In genomic region chr9:128127990-128128835, GRCh38 we compare ENCODE assay signal across 1 cellular context.
TF ChIP-seq lines count a peak whose summit lies in the region.

No MANE protein-coding gene starts in this region.

TF ChIP-seq in K562, 482 proteins besides CTCF, POLR2A, EP300 and RAD21 (continued from another document and continues in another):
- TF ChIP-seq RNF219 (CRISPR knock-in tag; IDR thresholded peaks at IDR 0.05) (no peak), POU5F1 (IDR thresholded peaks at IDR 0.05; ENCODE audit: borderline replicate concordance, low read depth, low read length, partially characterized antibody) (no peak), DNMT1 (IDR thresholded peaks at IDR 0.05) (no peak), RBM39 (optimal IDR thresholded peaks at IDR 0.05; ENCODE audit: low read depth, low read length) (no peak), ETS2 (tag; IDR thresholded peaks at IDR 0.05; ENCODE audit: borderline replicate concordance, poor library complexity, severe bottlenecking) (no peak), POLR2AphosphoS2 (IDR thresholded peaks at IDR 0.05; ENCODE audit: low read length) (no peak), XRCC4 (IDR thresholded peaks at IDR 0.05; ENCODE audit: extremely low read depth, insufficient read depth, insufficient read length) (no peak), SIN3B (IDR thresholded peaks at IDR 0.05; ENCODE audit: low read depth) (0 out of 2 replicates have a peak, but pooled peaks have one; percentile 43), NCOA2 (IDR thresholded peaks at IDR 0.05; ENCODE audit: partially characterized antibody in 2 of 2) (peak in 1 of 2 experiments; percentile 97), POLR3A (IDR thresholded peaks at IDR 0.05; ENCODE audit: borderline replicate concordance, extremely low read depth, insufficient read depth, insufficient read length) (no peak), SMARCA4 (IDR thresholded peaks at IDR 0.05) (no peak), PRPF4 (IDR thresholded peaks at IDR 0.05; ENCODE audit: insufficient read depth, low read depth, low read length, poor library complexity, severe bottlenecking) (peak; percentile 5), CHCHD3 (CRISPR knock-in tag; IDR thresholded peaks at IDR 0.05) (no peak), NUFIP1 (IDR thresholded peaks at IDR 0.05; ENCODE audit: partially characterized antibody) (no peak), CREB3L1 (IDR thresholded peaks at IDR 0.05; ENCODE audit: borderline replicate concordance, low read depth) (no peak), ZNF696 (CRISPR knock-in tag; conservative IDR thresholded peaks at IDR 0.05) (no peak), FOXK1 (CRISPR knock-in tag; IDR thresholded peaks at IDR 0.05; ENCODE audit: borderline replicate concordance) (peak; percentile 58; the same call in 1 of the 2 replicates), ZNF561 (CRISPR knock-in tag; conservative IDR thresholded peaks at IDR 0.05) (no peak), ATF1 (CRISPR knock-in tag; IDR thresholded peaks at IDR 0.05) (no peak), ATF1 (tag; IDR thresholded peaks at IDR 0.05) (peak; percentile 58), TARDBP (IDR thresholded peaks at IDR 0.05) (no peak), YBX1 (IDR thresholded peaks at IDR 0.05) (no peak), KLF6 (CRISPR knock-in tag; IDR thresholded peaks at IDR 0.05; ENCODE audit: borderline replicate concordance) (no peak), SLC30A9 (CRISPR knock-in tag; IDR thresholded peaks at IDR 0.05) (no peak), TBP (optimal IDR thresholded peaks at IDR 0.05; ENCODE audit: low read depth, low read length) (peak; percentile 23), ZC3H8 (IDR thresholded peaks at IDR 0.05) (no peak), CXXC5 (CRISPR knock-in tag; IDR thresholded peaks at IDR 0.05) (peak; percentile 53), GABPA (tag; conservative IDR thresholded peaks at IDR 0.05; ENCODE audit: low read depth) (peak; percentile 91), HNRNPH1 (optimal IDR thresholded peaks at IDR 0.05; ENCODE audit: low read depth, low read length) (no peak), TAL1 (IDR thresholded peaks at IDR 0.05) (peak; percentile 28; the same call in 1 of the 2 replicates), BACH1 (tag; IDR thresholded peaks at IDR 0.05) (no peak), SRSF1 (IDR thresholded peaks at IDR 0.05; ENCODE audit: low read depth, low read length) (no peak), TSHZ1 (CRISPR knock-in tag; IDR thresholded peaks at IDR 0.05) (no peak), SREBF2 (CRISPR knock-in tag; IDR thresholded peaks at IDR 0.05) (no peak), ZNF146 (CRISPR knock-in tag; IDR thresholded peaks at IDR 0.05; ENCODE audit: unreplicated experiment) (no peak), MAFF (IDR thresholded peaks at IDR 0.05; ENCODE audit: low read length) (no peak), HNRNPL (IDR thresholded peaks at IDR 0.05; ENCODE audit: low read depth, low read length) (0 out of 2 replicates have a peak, but pooled peaks have one; percentile 9), ZNF24 (IDR thresholded peaks at IDR 0.05) (no peak)
- TF ChIP-seq, protein P1, sequence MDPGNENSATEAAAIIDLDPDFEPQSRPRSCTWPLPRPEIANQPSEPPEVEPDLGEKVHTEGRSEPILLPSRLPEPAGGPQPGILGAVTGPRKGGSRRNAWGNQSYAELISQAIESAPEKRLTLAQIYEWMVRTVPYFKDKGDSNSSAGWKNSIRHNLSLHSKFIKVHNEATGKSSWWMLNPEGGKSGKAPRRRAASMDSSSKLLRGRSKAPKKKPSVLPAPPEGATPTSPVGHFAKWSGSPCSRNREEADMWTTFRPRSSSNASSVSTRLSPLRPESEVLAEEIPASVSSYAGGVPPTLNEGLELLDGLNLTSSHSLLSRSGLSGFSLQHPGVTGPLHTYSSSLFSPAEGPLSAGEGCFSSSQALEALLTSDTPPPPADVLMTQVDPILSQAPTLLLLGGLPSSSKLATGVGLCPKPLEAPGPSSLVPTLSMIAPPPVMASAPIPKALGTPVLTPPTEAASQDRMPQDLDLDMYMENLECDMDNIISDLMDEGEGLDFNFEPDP (CRISPR knock-in tag; IDR thresholded peaks at IDR 0.05): no peak; the same call in 1 of the 2 replicates
- TF ChIP-seq, protein P2, sequence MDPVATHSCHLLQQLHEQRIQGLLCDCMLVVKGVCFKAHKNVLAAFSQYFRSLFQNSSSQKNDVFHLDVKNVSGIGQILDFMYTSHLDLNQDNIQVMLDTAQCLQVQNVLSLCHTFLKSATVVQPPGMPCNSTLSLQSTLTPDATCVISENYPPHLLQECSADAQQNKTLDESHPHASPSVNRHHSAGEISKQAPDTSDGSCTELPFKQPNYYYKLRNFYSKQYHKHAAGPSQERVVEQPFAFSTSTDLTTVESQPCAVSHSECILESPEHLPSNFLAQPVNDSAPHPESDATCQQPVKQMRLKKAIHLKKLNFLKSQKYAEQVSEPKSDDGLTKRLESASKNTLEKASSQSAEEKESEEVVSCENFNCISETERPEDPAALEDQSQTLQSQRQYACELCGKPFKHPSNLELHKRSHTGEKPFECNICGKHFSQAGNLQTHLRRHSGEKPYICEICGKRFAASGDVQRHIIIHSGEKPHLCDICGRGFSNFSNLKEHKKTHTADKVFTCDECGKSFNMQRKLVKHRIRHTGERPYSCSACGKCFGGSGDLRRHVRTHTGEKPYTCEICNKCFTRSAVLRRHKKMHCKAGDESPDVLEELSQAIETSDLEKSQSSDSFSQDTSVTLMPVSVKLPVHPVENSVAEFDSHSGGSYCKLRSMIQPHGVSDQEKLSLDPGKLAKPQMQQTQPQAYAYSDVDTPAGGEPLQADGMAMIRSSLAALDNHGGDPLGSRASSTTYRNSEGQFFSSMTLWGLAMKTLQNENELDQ (CRISPR knock-in tag; IDR thresholded peaks at IDR 0.05; ENCODE audit: borderline replicate concordance): no peak; the same call in 1 of the 2 replicates
- TF ChIP-seq, protein P3, sequence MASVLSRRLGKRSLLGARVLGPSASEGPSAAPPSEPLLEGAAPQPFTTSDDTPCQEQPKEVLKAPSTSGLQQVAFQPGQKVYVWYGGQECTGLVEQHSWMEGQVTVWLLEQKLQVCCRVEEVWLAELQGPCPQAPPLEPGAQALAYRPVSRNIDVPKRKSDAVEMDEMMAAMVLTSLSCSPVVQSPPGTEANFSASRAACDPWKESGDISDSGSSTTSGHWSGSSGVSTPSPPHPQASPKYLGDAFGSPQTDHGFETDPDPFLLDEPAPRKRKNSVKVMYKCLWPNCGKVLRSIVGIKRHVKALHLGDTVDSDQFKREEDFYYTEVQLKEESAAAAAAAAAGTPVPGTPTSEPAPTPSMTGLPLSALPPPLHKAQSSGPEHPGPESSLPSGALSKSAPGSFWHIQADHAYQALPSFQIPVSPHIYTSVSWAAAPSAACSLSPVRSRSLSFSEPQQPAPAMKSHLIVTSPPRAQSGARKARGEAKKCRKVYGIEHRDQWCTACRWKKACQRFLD (CRISPR knock-in tag; IDR thresholded peaks at IDR 0.05): peak; percentile 86
- TF ChIP-seq, protein P4, sequence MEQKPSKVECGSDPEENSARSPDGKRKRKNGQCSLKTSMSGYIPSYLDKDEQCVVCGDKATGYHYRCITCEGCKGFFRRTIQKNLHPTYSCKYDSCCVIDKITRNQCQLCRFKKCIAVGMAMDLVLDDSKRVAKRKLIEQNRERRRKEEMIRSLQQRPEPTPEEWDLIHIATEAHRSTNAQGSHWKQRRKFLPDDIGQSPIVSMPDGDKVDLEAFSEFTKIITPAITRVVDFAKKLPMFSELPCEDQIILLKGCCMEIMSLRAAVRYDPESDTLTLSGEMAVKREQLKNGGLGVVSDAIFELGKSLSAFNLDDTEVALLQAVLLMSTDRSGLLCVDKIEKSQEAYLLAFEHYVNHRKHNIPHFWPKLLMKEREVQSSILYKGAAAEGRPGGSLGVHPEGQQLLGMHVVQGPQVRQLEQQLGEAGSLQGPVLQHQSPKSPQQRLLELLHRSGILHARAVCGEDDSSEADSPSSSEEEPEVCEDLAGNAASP (IDR thresholded peaks at IDR 0.05): no peak
- TF ChIP-seq, protein P5, sequence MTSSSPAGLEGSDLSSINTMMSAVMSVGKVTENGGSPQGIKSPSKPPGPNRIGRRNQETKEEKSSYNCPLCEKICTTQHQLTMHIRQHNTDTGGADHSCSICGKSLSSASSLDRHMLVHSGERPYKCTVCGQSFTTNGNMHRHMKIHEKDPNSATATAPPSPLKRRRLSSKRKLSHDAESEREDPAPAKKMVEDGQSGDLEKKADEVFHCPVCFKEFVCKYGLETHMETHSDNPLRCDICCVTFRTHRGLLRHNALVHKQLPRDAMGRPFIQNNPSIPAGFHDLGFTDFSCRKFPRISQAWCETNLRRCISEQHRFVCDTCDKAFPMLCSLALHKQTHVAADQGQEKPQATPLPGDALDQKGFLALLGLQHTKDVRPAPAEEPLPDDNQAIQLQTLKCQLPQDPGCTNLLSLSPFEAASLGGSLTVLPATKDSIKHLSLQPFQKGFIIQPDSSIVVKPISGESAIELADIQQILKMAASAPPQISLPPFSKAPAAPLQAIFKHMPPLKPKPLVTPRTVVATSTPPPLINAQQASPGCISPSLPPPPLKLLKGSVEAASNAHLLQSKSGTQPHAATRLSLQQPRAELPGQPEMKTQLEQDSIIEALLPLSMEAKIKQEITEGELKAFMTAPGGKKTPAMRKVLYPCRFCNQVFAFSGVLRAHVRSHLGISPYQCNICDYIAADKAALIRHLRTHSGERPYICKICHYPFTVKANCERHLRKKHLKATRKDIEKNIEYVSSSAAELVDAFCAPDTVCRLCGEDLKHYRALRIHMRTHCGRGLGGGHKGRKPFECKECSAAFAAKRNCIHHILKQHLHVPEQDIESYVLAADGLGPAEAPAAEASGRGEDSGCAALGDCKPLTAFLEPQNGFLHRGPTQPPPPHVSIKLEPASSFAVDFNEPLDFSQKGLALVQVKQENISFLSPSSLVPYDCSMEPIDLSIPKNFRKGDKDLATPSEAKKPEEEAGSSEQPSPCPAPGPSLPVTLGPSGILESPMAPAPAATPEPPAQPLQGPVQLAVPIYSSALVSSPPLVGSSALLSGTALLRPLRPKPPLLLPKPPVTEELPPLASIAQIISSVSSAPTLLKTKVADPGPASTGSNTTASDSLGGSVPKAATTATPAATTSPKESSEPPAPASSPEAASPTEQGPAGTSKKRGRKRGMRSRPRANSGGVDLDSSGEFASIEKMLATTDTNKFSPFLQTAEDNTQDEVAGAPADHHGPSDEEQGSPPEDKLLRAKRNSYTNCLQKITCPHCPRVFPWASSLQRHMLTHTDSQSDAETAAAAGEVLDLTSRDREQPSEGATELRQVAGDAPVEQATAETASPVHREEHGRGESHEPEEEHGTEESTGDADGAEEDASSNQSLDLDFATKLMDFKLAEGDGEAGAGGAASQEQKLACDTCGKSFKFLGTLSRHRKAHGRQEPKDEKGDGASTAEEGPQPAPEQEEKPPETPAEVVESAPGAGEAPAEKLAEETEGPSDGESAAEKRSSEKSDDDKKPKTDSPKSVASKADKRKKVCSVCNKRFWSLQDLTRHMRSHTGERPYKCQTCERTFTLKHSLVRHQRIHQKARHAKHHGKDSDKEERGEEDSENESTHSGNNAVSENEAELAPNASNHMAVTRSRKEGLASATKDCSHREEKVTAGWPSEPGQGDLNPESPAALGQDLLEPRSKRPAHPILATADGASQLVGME (CRISPR knock-in tag; IDR thresholded peaks at IDR 0.05): no peak
- TF ChIP-seq, protein P6, sequence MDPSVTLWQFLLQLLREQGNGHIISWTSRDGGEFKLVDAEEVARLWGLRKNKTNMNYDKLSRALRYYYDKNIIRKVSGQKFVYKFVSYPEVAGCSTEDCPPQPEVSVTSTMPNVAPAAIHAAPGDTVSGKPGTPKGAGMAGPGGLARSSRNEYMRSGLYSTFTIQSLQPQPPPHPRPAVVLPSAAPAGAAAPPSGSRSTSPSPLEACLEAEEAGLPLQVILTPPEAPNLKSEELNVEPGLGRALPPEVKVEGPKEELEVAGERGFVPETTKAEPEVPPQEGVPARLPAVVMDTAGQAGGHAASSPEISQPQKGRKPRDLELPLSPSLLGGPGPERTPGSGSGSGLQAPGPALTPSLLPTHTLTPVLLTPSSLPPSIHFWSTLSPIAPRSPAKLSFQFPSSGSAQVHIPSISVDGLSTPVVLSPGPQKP (CRISPR knock-in tag; IDR thresholded peaks at IDR 0.05): no peak
